ENCODE assay signal across 40 cellular contexts in the genomic region with DNA sequence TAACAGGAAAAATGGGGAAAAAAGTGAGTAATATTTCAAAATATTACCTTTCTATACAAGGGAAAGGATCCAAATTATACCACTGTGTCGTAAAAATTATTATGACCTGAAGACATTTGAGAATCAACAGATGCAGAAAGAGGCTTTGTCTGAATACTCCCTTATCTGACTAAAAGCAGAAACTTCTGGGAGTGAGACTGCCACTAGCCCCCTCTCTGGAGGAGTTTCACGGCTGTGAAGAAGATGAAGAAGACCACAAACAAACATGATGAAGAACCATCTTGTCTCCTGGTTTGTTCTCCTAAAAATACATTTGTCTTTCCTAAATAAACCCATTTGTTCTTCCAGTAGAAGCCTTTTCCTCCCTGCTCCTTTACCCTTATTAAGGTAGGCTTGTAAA. TPM values are rescaled to one million over a fixed set of nuclear protein-coding genes. Genes with fewer than 3 reads are reported as not detected.
"Had no signal": no experiment of that assay in that cellular context is flagged by ENCODE, and none has a peak within 500 bp of the region (broad histone marks: within the 10 kb centered on the region; RNA-seq: fewer than 3 reads in every experiment).

No MANE protein-coding gene starts in this region.

- H3K27me3 ChIP-seq: ascending aorta, cardiac muscle cell had no signal

- H3K9me3 ChIP-seq: ascending aorta had no signal

- H3K4me3 Mint-ChIP-seq: activated CD4-positive, alpha-beta memory T cell treated with anti-CD3 and anti-CD28 coated beads, Interleukin-2, amount 10 ng/mL, durations not matched to agents 7 days and 5 days; activated CD4-positive, alpha-beta T cell treated with anti-CD3 and anti-CD28 coated beads for 36 hours; activated CD4-positive, alpha-beta T cell treated with anti-CD3 and anti-CD28 coated beads, Interleukin-2, amount 10 ng/mL, durations not matched to agents 7 days and 5 days; activated CD8-positive, alpha-beta memory T cell treated with anti-CD3 and anti-CD28 coated beads, Interleukin-2, amount 10 ng/mL, durations not matched to agents 7 days and 5 days; activated CD8-positive, alpha-beta T cell treated with anti-CD3 and anti-CD28 coated beads, Interleukin-2, amount 10 ng/mL, durations not matched to agents 7 days and 5 days; activated naive CD4-positive, alpha-beta T cell treated with anti-CD3 and anti-CD28 coated beads for 36 hours; activated naive CD8-positive, alpha-beta T cell treated with anti-CD3 and anti-CD28 coated beads for 36 hours; activated T-cell treated with anti-CD3 and anti-CD28 coated beads, Interleukin-2, amount 50 U/mL, for 24 hours; brain; central memory CD8-positive, alpha-beta T cell; T-helper 1 cell treated with Interleukin-12 subunit alpha and Interleukin-12 subunit beta and Interleukin-4 antibody, amounts not matched to agents 30 μg/mL and 1 μg/mL, for 36 hours; T-helper 2 cell treated with Interferon-gamma antibody and Interleukin-4, amounts not matched to agents 5 μg/mL and 100 μg/mL, for 36 hours; WTC11 had no signal

- ATAC-seq: activated CD4-positive, alpha-beta T cell treated with anti-CD3 and anti-CD28 coated beads for 36 hours; activated CD4-positive, CD25-positive, alpha-beta regulatory T cell treated with anti-CD3 and anti-CD28 coated beads, Interleukin-2, amount 50 U/mL, for 24 hours; activated CD8-positive, alpha-beta memory T cell treated with anti-CD3 and anti-CD28 coated beads, Interleukin-2, amount 10 ng/mL, durations not matched to agents 7 days and 5 days; activated CD8-positive, alpha-beta T cell treated with anti-CD3 and anti-CD28 coated beads, Interleukin-2, amount 10 ng/mL, durations not matched to agents 7 days and 5 days; activated naive CD4-positive, alpha-beta T cell treated with anti-CD3 and anti-CD28 coated beads, Interleukin-2, amount 50 U/mL, for 72 hours; WTC11 had no signal

- H3K36me3 Mint-ChIP-seq: activated CD8-positive, alpha-beta memory T cell treated with anti-CD3 and anti-CD28 coated beads, Interleukin-2, amount 10 ng/mL, durations not matched to agents 7 days and 5 days; activated naive CD4-positive, alpha-beta T cell treated with anti-CD3 and anti-CD28 coated beads, Interleukin-2, amount 50 U/mL, for 72 hours; activated naive CD8-positive, alpha-beta T cell treated with anti-CD3 and anti-CD28 coated beads for 36 hours; brain; WTC11 had no signal

- H3K27ac Mint-ChIP-seq: activated CD4-positive, alpha-beta memory T cell treated with anti-CD3 and anti-CD28 coated beads, Interleukin-2, amount 10 ng/mL, durations not matched to agents 7 days and 5 days; activated CD4-positive, alpha-beta T cell treated with anti-CD3 and anti-CD28 coated beads for 36 hours; activated CD4-positive, alpha-beta T cell treated with anti-CD3 and anti-CD28 coated beads, Interleukin-2, amount 10 ng/mL, durations not matched to agents 7 days and 5 days; activated CD8-positive, alpha-beta memory T cell treated with anti-CD3 and anti-CD28 coated beads, Interleukin-2, amount 10 ng/mL, durations not matched to agents 7 days and 5 days; activated CD8-positive, alpha-beta T cell treated with anti-CD3 and anti-CD28 coated beads, Interleukin-2, amount 10 ng/mL, durations not matched to agents 7 days and 5 days; activated naive CD4-positive, alpha-beta T cell treated with anti-CD3 and anti-CD28 coated beads for 36 hours; activated naive CD4-positive, alpha-beta T cell treated with anti-CD3 and anti-CD28 coated beads, Interleukin-2, amount 50 U/mL, for 72 hours; activated naive CD8-positive, alpha-beta T cell treated with anti-CD3 and anti-CD28 coated beads for 36 hours; activated T-cell treated with anti-CD3 and anti-CD28 coated beads, Interleukin-2, amount 50 U/mL, for 24 hours; activated T-helper 2 cell treated with anti-CD3 and anti-CD28 coated beads, Interferon-gamma antibody, Interleukin-2, Interleukin-4, amounts not matched to agents 10 μg/mL and 5 μg/mL and 100 μg/mL, durations not matched to agents 14 hours and 24 hours and 36 hours; brain; T-helper 1 cell treated with Interleukin-12 subunit alpha and Interleukin-12 subunit beta and Interleukin-4 antibody, amounts not matched to agents 30 μg/mL and 1 μg/mL, for 36 hours; T-helper 2 cell treated with Interferon-gamma antibody and Interleukin-4, amounts not matched to agents 5 μg/mL and 100 μg/mL, for 36 hours; WTC11 had no signal

- H3K27ac ChIP-seq: adrenal gland, ascending aorta, cardiac muscle cell, WERI-Rb-1 had no signal

- H3K4me3 ChIP-seq: adrenal gland, ascending aorta, cardiac muscle cell had no signal

- H3K9me3 Mint-ChIP-seq: activated CD4-positive, alpha-beta memory T cell treated with anti-CD3 and anti-CD28 coated beads, Interleukin-2, amount 10 ng/mL, durations not matched to agents 7 days and 5 days; activated CD4-positive, alpha-beta T cell treated with anti-CD3 and anti-CD28 coated beads, Interleukin-2, amount 10 ng/mL, durations not matched to agents 7 days and 5 days; activated naive CD4-positive, alpha-beta T cell treated with anti-CD3 and anti-CD28 coated beads for 36 hours; activated naive CD4-positive, alpha-beta T cell treated with anti-CD3 and anti-CD28 coated beads, Interleukin-2, amount 50 U/mL, for 72 hours; activated naive CD8-positive, alpha-beta T cell treated with anti-CD3 and anti-CD28 coated beads for 36 hours; activated T-cell treated with anti-CD3 and anti-CD28 coated beads, Interleukin-2, amount 50 U/mL, for 24 hours; activated T-helper 2 cell treated with anti-CD3 and anti-CD28 coated beads, Interferon-gamma antibody, Interleukin-2, Interleukin-4, amounts not matched to agents 10 μg/mL and 5 μg/mL and 100 μg/mL, durations not matched to agents 14 hours and 24 hours and 36 hours; brain; central memory CD8-positive, alpha-beta T cell; T-helper 1 cell treated with Interleukin-12 subunit alpha and Interleukin-12 subunit beta and Interleukin-4 antibody, amounts not matched to agents 30 μg/mL and 1 μg/mL, for 36 hours; T-helper 2 cell treated with Interferon-gamma antibody and Interleukin-4, amounts not matched to agents 5 μg/mL and 100 μg/mL, for 36 hours; WTC11 had no signal

- H3K4me1 Mint-ChIP-seq: activated CD4-positive, alpha-beta memory T cell treated with anti-CD3 and anti-CD28 coated beads, Interleukin-2, amount 10 ng/mL, durations not matched to agents 7 days and 5 days; activated CD4-positive, alpha-beta T cell treated with anti-CD3 and anti-CD28 coated beads for 36 hours; activated CD4-positive, alpha-beta T cell treated with anti-CD3 and anti-CD28 coated beads, Interleukin-2, amount 10 ng/mL, durations not matched to agents 7 days and 5 days; activated CD8-positive, alpha-beta memory T cell treated with anti-CD3 and anti-CD28 coated beads, Interleukin-2, amount 10 ng/mL, durations not matched to agents 7 days and 5 days; activated naive CD8-positive, alpha-beta T cell treated with anti-CD3 and anti-CD28 coated beads for 36 hours; central memory CD8-positive, alpha-beta T cell had no signal

- H3K4me1 ChIP-seq: adrenal gland, ascending aorta had no signal

- H3K36me3 ChIP-seq: adrenal gland, ascending aorta, cardiac muscle cell, WERI-Rb-1 had no signal

- DNase-seq: activated CD4-positive, alpha-beta memory T cell treated with anti-CD3 and anti-CD28 coated beads, Interleukin-2, amount 10 ng/mL, durations not matched to agents 7 days and 5 days; activated CD4-positive, alpha-beta T cell treated with anti-CD3 and anti-CD28 coated beads for 1 hour; activated CD4-positive, alpha-beta T cell treated with anti-CD3 and anti-CD28 coated beads for 36 hours; activated CD4-positive, alpha-beta T cell treated with anti-CD3 and anti-CD28 coated beads for 48 hours; activated CD4-positive, alpha-beta T cell treated with anti-CD3 and anti-CD28 coated beads, Interleukin-2, amount 10 ng/mL, durations not matched to agents 7 days and 5 days; activated CD4-positive, alpha-beta T cell treated with anti-CD3 and anti-CD28 coated beads, Interleukin-2, amount 50 U/mL, for 48 hours; activated CD4-positive, CD25-positive, alpha-beta regulatory T cell; activated CD8-positive, alpha-beta memory T cell treated with anti-CD3 and anti-CD28 coated beads for 24 hours; activated CD8-positive, alpha-beta memory T cell treated with anti-CD3 and anti-CD28 coated beads, Interleukin-2, amount 10 ng/mL, durations not matched to agents 7 days and 5 days; activated CD8-positive, alpha-beta memory T cell treated with anti-CD3 and anti-CD28 coated beads, Interleukin-2, amount 50 U/mL, for 48 hours; activated CD8-positive, alpha-beta T cell treated with anti-CD3 and anti-CD28 coated beads, Interleukin-2, amount 10 ng/mL, durations not matched to agents 7 days and 5 days; activated effector memory CD4-positive, alpha-beta T cell treated with Interleukin-2 at 50 U/mL for 16 hours; activated gamma-delta T cell treated with Interleukin-2 at 50 U/mL for 16 hours; activated naive CD4-positive, alpha-beta T cell; activated naive CD4-positive, alpha-beta T cell treated with anti-CD3 and anti-CD28 coated beads for 36 hours; activated naive CD4-positive, alpha-beta T cell treated with anti-CD3 and anti-CD28 coated beads, Interleukin-2, amount 50 U/mL, for 16 hours; activated naive CD8-positive, alpha-beta T cell treated with anti-CD3 and anti-CD28 coated beads for 36 hours; activated T-cell treated with anti-CD3 and anti-CD28 coated beads, Interleukin-2, amount 50 U/mL, for 24 hours; activated T-cell treated with anti-CD3 and anti-CD28 coated beads, Interleukin-2, amount 50 U/mL, for 48 hours; adrenal gland; amygdala; anterior cingulate cortex; caudate nucleus; cerebellar nuclear complex; T-helper 1 cell; T-helper 2 cell; T-helper 9 cell; WERI-Rb-1 had no signal

RNA-seq across cellular contexts. Expression of a gene that starts 31.8 kb away (rescaled TPM):
- total RNA-seq: ascending aorta had no signal

RNA-seq across cellular contexts. Expression of a gene that starts 41.0 kb away (rescaled TPM):
- total RNA-seq: activated CD4-positive, alpha-beta memory T cell treated with anti-CD3 and anti-CD28 coated beads, Interleukin-2, amount 10 ng/mL, durations not matched to agents 7 days and 5 days; activated CD4-positive, alpha-beta T cell treated with anti-CD3 and anti-CD28 coated beads for 36 hours; activated CD4-positive, alpha-beta T cell treated with anti-CD3 and anti-CD28 coated beads, Interleukin-2, amount 10 ng/mL, durations not matched to agents 7 days and 5 days; activated CD8-positive, alpha-beta memory T cell treated with anti-CD3 and anti-CD28 coated beads, Interleukin-2, amount 10 ng/mL, durations not matched to agents 7 days and 5 days; activated CD8-positive, alpha-beta T cell treated with anti-CD3 and anti-CD28 coated beads, Interleukin-2, amount 10 ng/mL, durations not matched to agents 7 days and 5 days; activated naive CD4-positive, alpha-beta T cell treated with anti-CD3 and anti-CD28 coated beads for 36 hours; activated naive CD8-positive, alpha-beta T cell treated with anti-CD3 and anti-CD28 coated beads for 36 hours; activated T-helper 2 cell treated with anti-CD3 and anti-CD28 coated beads, Interferon-gamma antibody, Interleukin-2, Interleukin-4, amounts not matched to agents 10 μg/mL and 5 μg/mL and 100 μg/mL, durations not matched to agents 14 hours and 24 hours and 36 hours; adrenal gland; ascending aorta; bronchial epithelial cell; chondrocyte had no signal
- polyA plus RNA-seq: adrenal gland had no signal
